Comparison of ENCODE assay signal across 1 cellular context in genomic region chr1:9111957-9112356, GRCh38.
TF ChIP-seq lines count a peak whose summit lies in the region.

No MANE protein-coding gene starts in this region.

TF ChIP-seq in HepG2, 621 proteins besides CTCF, POLR2A, EP300 and RAD21 (continues in another document):
- TF ChIP-seq ZBTB3 (CRISPR knock-in tag; IDR thresholded peaks at IDR 0.05; ENCODE audit: borderline replicate concordance, low read depth) (no peak), LBX2 (CRISPR knock-in tag; IDR thresholded peaks at IDR 0.05; ENCODE audit: borderline replicate concordance) (no peak), RFXANK (CRISPR knock-in tag; IDR thresholded peaks at IDR 0.05) (no peak), CBX5 (CRISPR knock-in tag; IDR thresholded peaks at IDR 0.05; ENCODE audit: borderline replicate concordance) (no peak), ZNF777 (CRISPR knock-in tag; IDR thresholded peaks at IDR 0.05) (no peak), MEIS1 (CRISPR knock-in tag; IDR thresholded peaks at IDR 0.05; ENCODE audit: borderline replicate concordance) (no peak), ZFP41 (CRISPR knock-in tag; IDR thresholded peaks at IDR 0.05; ENCODE audit: borderline replicate concordance) (no peak), ZNF503 (CRISPR knock-in tag; IDR thresholded peaks at IDR 0.05) (no peak), ARID4A (CRISPR knock-in tag; IDR thresholded peaks at IDR 0.05; ENCODE audit: borderline replicate concordance) (no peak), MXD4 (CRISPR knock-in tag; IDR thresholded peaks at IDR 0.05) (no peak), ZNF720 (CRISPR knock-in tag; IDR thresholded peaks at IDR 0.05) (no peak), ZNF337 (CRISPR knock-in tag; IDR thresholded peaks at IDR 0.05; ENCODE audit: borderline replicate concordance, low read depth) (no peak), MIER2 (CRISPR knock-in tag; IDR thresholded peaks at IDR 0.05) (no peak), ZBTB49 (CRISPR knock-in tag; IDR thresholded peaks at IDR 0.05; ENCODE audit: borderline replicate concordance) (no peak), ZFP36L1 (CRISPR knock-in tag; IDR thresholded peaks at IDR 0.05) (no peak), ZNF574 (CRISPR knock-in tag; IDR thresholded peaks at IDR 0.05) (0 out of 2 replicates have a peak, but pooled peaks have one; percentile 9), RNF219 (CRISPR knock-in tag; IDR thresholded peaks at IDR 0.05) (no peak), DZIP1 (CRISPR knock-in tag; IDR thresholded peaks at IDR 0.05) (no peak), KDM2A (CRISPR knock-in tag; IDR thresholded peaks at IDR 0.05; ENCODE audit: borderline replicate concordance, low read depth) (no peak; the same call in 1 of the 2 replicates), ZNF850 (CRISPR knock-in tag; conservative IDR thresholded peaks at IDR 0.05) (no peak), ZBTB10 (CRISPR knock-in tag; IDR thresholded peaks at IDR 0.05; ENCODE audit: borderline replicate concordance) (no peak), ZNF547 (CRISPR knock-in tag; IDR thresholded peaks at IDR 0.05) (peak; percentile 39; the same call in 1 of the 2 replicates), RXRA (CRISPR knock-in tag; IDR thresholded peaks at IDR 0.05) (0 out of 2 replicates have a peak, but pooled peaks have one; percentile 20), ZNF205 (CRISPR knock-in tag; IDR thresholded peaks at IDR 0.05) (no peak), ZNF800 (CRISPR knock-in tag; IDR thresholded peaks at IDR 0.05) (no peak), THAP8 (CRISPR knock-in tag; IDR thresholded peaks at IDR 0.05; ENCODE audit: borderline replicate concordance) (no peak), NFATC3 (CRISPR knock-in tag; IDR thresholded peaks at IDR 0.05) (no peak), ATF7 (IDR thresholded peaks at IDR 0.05) (no peak), ATF7 (CRISPR knock-in tag; IDR thresholded peaks at IDR 0.05) (no peak), HNF4A (CRISPR knock-in tag; IDR thresholded peaks at IDR 0.05) (peak; percentile 35)
